In genomic region chr17:21426876-21427275, GRCh38 we compare ENCODE assay signal across 9 cellular contexts. TPM values are rescaled to one million over a fixed set of nuclear protein-coding genes. Genes with fewer than 3 reads are reported as not detected.
DNase-seq lines count a peak whose midpoint lies in the region; ATAC-seq and TF ChIP-seq lines count a peak whose summit lies in the region.
"Not testable (repeated sequence)": the region's sequence is repeated elsewhere in the genome, so short reads cannot be mapped to it uniquely, and the experiment has no call there.
"Had no signal": no experiment of that assay in that cellular context is flagged by ENCODE, and none has a peak within 500 bp of the region (broad histone marks: within the 10 kb centered on the region; RNA-seq: fewer than 3 reads in every experiment).

No MANE protein-coding gene starts in this region.

- not testable (repeated sequence) for H3K27ac ChIP-seq in BLaER1 treated with 17β-estradiol and CSF1 and Interleukin-3, amounts not matched to agents 10 nM and 100 nM; endodermal cell (ENCODE audit: low read depth, low read length); right cardiac atrium (ENCODE audit: low read length)

- intact Hi-C loops in left ventricle myocardium superior (cut with micrococcal nuclease); right cardiac atrium (cut with DNase I): not testable (repeated sequence)

- H3K36me3 Mint-ChIP-seq in endodermal cell (ENCODE audit: low read depth) = not testable (repeated sequence)

- not testable (repeated sequence) for H3K27me3 Mint-ChIP-seq in endodermal cell (ENCODE audit: insufficient read depth)

- not testable (repeated sequence) for ATAC-seq in left ventricle myocardium superior, right cardiac atrium

- H4K20me1 ChIP-seq in BLaER1 treated with 17β-estradiol and CSF1 and Interleukin-3, amounts not matched to agents 10 nM and 100 nM = not testable (repeated sequence)

- H3K9ac ChIP-seq in BLaER1 treated with 17β-estradiol and CSF1 and Interleukin-3, amounts not matched to agents 10 nM and 100 nM; endodermal cell (ENCODE audit: extremely low read depth, low read length, poor library complexity, severe bottlenecking): not testable (repeated sequence)

- H3K27me3 ChIP-seq in BLaER1 treated with 17β-estradiol and CSF1 and Interleukin-3, amounts not matched to agents 10 nM and 100 nM; endodermal cell (ENCODE audit: control insufficient read depth, insufficient read depth, low read length, poor library complexity, severe bottlenecking); right cardiac atrium (ENCODE audit: control insufficient read depth, insufficient read depth): not testable (repeated sequence)

- not testable (repeated sequence) for H3K9me3 Mint-ChIP-seq in endodermal cell

- TF ChIP-seq CTCF in endodermal cell (conservative IDR thresholded peaks at IDR 0.05) = not testable (repeated sequence)

- not testable (repeated sequence) for H3K4me1 Mint-ChIP-seq in endodermal cell

- 64 to 84% methylated on average over 2 to 7 of the region's 8 CpGs for WGBS in endodermal cell (ENCODE audit: insufficient coverage in 1 of 2, insufficient read length in 1 of 2), 2 experiments
- WGBS in right cardiac atrium = 92% methylated on average over 7 of the region's 8 CpGs

- not testable (repeated sequence) for H3K4me3 ChIP-seq in BLaER1 treated with 17β-estradiol and CSF1 and Interleukin-3, amounts not matched to agents 10 nM and 100 nM; endodermal cell (ENCODE audit: low read length); right cardiac atrium (ENCODE audit: low read length)

- not testable (repeated sequence) for H3K36me3 ChIP-seq in BLaER1 treated with 17β-estradiol and CSF1 and Interleukin-3, amounts not matched to agents 10 nM and 100 nM; endodermal cell (ENCODE audit: control insufficient read depth, insufficient read depth, low read length)

- peak overlapping the region in 7 of 11 experiments; percentile 39 to 73 (median 60); a peak in 12 of 22 replicates for H3K4me2 ChIP-seq in BLaER1 treated with 17β-estradiol and CSF1 and Interleukin-3, amounts not matched to agents 10 nM and 100 nM

- peaks cover 0 to 30% (median 15%) of the 10 kb centered on the region in 10 experiments; a peak in 15 of 20 replicates for H3K4me1 ChIP-seq in BLaER1 treated with 17β-estradiol and CSF1 and Interleukin-3, amounts not matched to agents 10 nM and 100 nM
- H3K4me1 ChIP-seq in endodermal cell (ENCODE audit: control insufficient read depth, insufficient read depth, low read length); right cardiac atrium (ENCODE audit: control insufficient read depth, insufficient read depth, low read length): not testable (repeated sequence)

- DNase-seq in activated CD8-positive, alpha-beta memory T cell treated with anti-CD3 and anti-CD28 coated beads for 24 hours = peak; percentile 28
- peak; percentile 31 for DNase-seq in endodermal cell
- peak; percentile 29 for DNase-seq in left ventricle myocardium superior
- DNase-seq in right cardiac atrium = peak in 2 of 3 donors; percentile 28 to 29

- not testable (repeated sequence) for H3K4me3 Mint-ChIP-seq in endodermal cell

- not testable (repeated sequence) for H3K27ac Mint-ChIP-seq in endodermal cell

- H3K9me3 ChIP-seq in BLaER1 treated with 17β-estradiol and CSF1 and Interleukin-3, amounts not matched to agents 10 nM and 100 nM (replicated peaks in 1 of 11); endodermal cell (ENCODE audit: control insufficient read depth, low read length); right cardiac atrium (ENCODE audit: control insufficient read depth, low read length): not testable (repeated sequence)

RNA-seq across cellular contexts. Expression of gene KCNJ12, which starts 50.7 kb away (rescaled TPM):
- 1 to 10 TPM; 2.3 to 2.6 TPM for total RNA-seq in endodermal cell
- 1.9 TPM for polyA plus RNA-seq in endodermal cell (2013, experiment 1 of 2)
- 1.7 TPM for polyA plus RNA-seq in endodermal cell (2013, experiment 2 of 2)
- 11.4 TPM for total RNA-seq in left ventricle myocardium superior
- 10 to 100 TPM in 2 of 4 donors, 1 to 10 TPM in 2; 9.8 to 13.3 (median 10.8) TPM for total RNA-seq in right cardiac atrium
- polyA plus RNA-seq in right cardiac atrium = 9.9 TPM
- total RNA-seq: CD4-positive, alpha-beta memory T cell; CD8-positive, alpha-beta memory T cell had no signal
- polyA plus RNA-seq: CD14-positive monocyte; CD4-positive, alpha-beta memory T cell; CD4-positive, CD25-positive, alpha-beta regulatory T cell; CD8-positive, alpha-beta memory T cell had no signal
